1 cellular context compared by ENCODE assay signal in genomic region chr17:44221072-44221861, GRCh38.
TF ChIP-seq lines count a peak whose summit lies in the region.

No MANE protein-coding gene starts in this region.

TF ChIP-seq in H1, 55 proteins besides CTCF, POLR2A, EP300 and RAD21:
- peak; percentile 65 for TF ChIP-seq SAP30 (IDR thresholded peaks at IDR 0.05; ENCODE audit: insufficient read depth, insufficient replicate concordance, low read length)
- peak; percentile 63 for TF ChIP-seq TAF1 (IDR thresholded peaks at IDR 0.05; ENCODE audit: low read depth, low read length)
- TF ChIP-seq SP1 (IDR thresholded peaks at IDR 0.05; ENCODE audit: low read depth, low read length) = peak; percentile 23; the same call in 1 of the 2 replicates
- TF ChIP-seq KDM4A (IDR thresholded peaks at IDR 0.05; ENCODE audit: low read depth, low read length, severe bottlenecking) = peak; percentile 46
- TF ChIP-seq NRF1 (IDR thresholded peaks at IDR 0.05; ENCODE audit: low read depth, low read length) = no peak
- TF ChIP-seq ZNF274 (IDR thresholded peaks at IDR 0.05; ENCODE audit: borderline replicate concordance, extremely low read depth, low read length) = no peak
- peak in 1 of 2 experiments; percentile 51; a peak in 1 of 4 replicates for TF ChIP-seq SIN3A (conservative IDR thresholded peaks at IDR 0.05 in 1 of 2, IDR thresholded peaks at IDR 0.05 in 1 of 2; ENCODE audit: low read depth in 1 of 2, low read length in 2 of 2)
- 0 out of 4 replicates have a peak, but pooled peaks of 1 of the 2 experiments have one; percentile 7 for TF ChIP-seq HDAC2 (IDR thresholded peaks at IDR 0.05; ENCODE audit: borderline replicate concordance in 1 of 2, low read depth in 2 of 2, low read length in 2 of 2)
- TF ChIP-seq YY1 (IDR thresholded peaks at IDR 0.05; ENCODE audit: low read depth, low read length) = peak; percentile 50; the same call in 1 of the 2 replicates
- TF ChIP-seq TBP (IDR thresholded peaks at IDR 0.05; ENCODE audit: low read depth, low read length) = peak; percentile 50
- peak; percentile 66 for TF ChIP-seq POLR2AphosphoS5 (IDR thresholded peaks at IDR 0.05; ENCODE audit: low read depth, low read length)
- no peak for TF ChIP-seq E2F6 (IDR thresholded peaks at IDR 0.05)
- TF ChIP-seq SUZ12 (IDR thresholded peaks at IDR 0.05; ENCODE audit: low read length) = peak; percentile 6; the same call in 1 of the 2 replicates
